In the genomic region with DNA sequence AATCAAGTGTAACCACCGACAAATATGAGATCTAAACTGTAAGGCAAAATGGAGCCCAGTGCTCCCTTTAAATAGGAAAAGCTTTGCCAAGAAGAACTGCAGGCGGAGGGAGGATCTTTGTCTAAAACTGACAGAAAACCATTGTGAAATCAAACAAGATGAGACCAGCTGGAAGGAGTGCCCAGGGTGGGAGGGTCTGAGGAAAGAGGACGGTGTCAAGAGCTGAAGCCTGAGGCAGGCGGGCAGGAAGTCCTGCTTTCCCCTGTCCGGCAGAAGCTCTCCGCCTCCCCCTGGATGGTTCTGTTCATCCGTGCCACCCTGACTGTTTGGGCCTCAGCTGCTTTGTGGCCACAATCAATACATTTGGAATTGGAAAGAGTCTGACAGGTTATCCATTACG, we compare ENCODE assay signal across 19 cellular contexts. TPM values are rescaled to one million over a fixed set of nuclear protein-coding genes. Genes with fewer than 3 reads are reported as not detected.
DNase-seq lines count a peak whose midpoint lies in the region; ATAC-seq and TF ChIP-seq lines count a peak whose summit lies in the region.
"Had no signal": no experiment of that assay in that cellular context is flagged by ENCODE, and none has a peak within 500 bp of the region (broad histone marks: within the 10 kb centered on the region; RNA-seq: fewer than 3 reads in every experiment).

No MANE protein-coding gene starts in this region.

- H3K4me3 ChIP-seq in AG10803 (ENCODE audit: low read length) (no peak overlapping the region), SJSA1 (no peak overlapping the region), smooth muscle cell (no peak overlapping the region)
- H3K4me3 ChIP-seq: BLaER1 treated with 17β-estradiol and CSF1 and Interleukin-3, amounts not matched to agents 10 nM and 100 nM had no signal

- DNase-seq in AG10803 (ENCODE audit: low read depth), result peak; percentile 52
- DNase-seq in SJSA1 (ENCODE audit: low read depth in 1 of 2, low spot score in 2 of 2), result no peak
- peak; percentile 39 for DNase-seq in fibroblast of gingiva (ENCODE audit: low read depth)
- DNase-seq in omental fat pad (ENCODE audit: low spot score), result no peak
- DNase-seq in smooth muscle cell (lab: John Stamatoyannopoulos, UW; ENCODE audit: unreplicated experiment), result no peak
- DNase-seq in activated naive CD8-positive, alpha-beta T cell treated with anti-CD3 and anti-CD28 coated beads for 36 hours, result no peak
- no peak for DNase-seq in iPS-NIHi11 (ENCODE audit: low spot score)
- no peak for DNase-seq in activated naive CD4-positive, alpha-beta T cell treated with Interleukin-2 at 50 U/mL for 16 hours
- DNase-seq: central memory CD4-positive, alpha-beta T cell; DMS 273 treated with DMSO at 0.1 percent for 48 hours; effector memory CD4-positive, alpha-beta T cell; foreskin keratinocyte; KG1; NCI-H526; occipital lobe had no signal

- H3K36me3 Mint-ChIP-seq in activated naive CD8-positive, alpha-beta T cell treated with anti-CD3 and anti-CD28 coated beads for 36 hours, result no peaks in the 10 kb centered on the region

- H3K36me3 ChIP-seq in SJSA1, result peaks cover 7% of the 10 kb centered on the region
- H3K36me3 ChIP-seq in smooth muscle cell (ENCODE audit: low read depth), result no peaks in the 10 kb centered on the region
- H3K36me3 ChIP-seq: BLaER1 treated with 17β-estradiol and CSF1 and Interleukin-3, amounts not matched to agents 10 nM and 100 nM had no signal

- ATAC-seq in omental fat pad (ENCODE audit: low FRiP score), result peak; percentile 61
- ATAC-seq: foreskin keratinocyte, HCT116, WTC11 had no signal

- peaks cover 83% of the 10 kb centered on the region for H4K20me1 ChIP-seq in smooth muscle cell (ENCODE audit: low read depth)

- H3K4me3 Mint-ChIP-seq in activated naive CD8-positive, alpha-beta T cell treated with anti-CD3 and anti-CD28 coated beads for 36 hours, result no peak overlapping the region
- H3K4me3 Mint-ChIP-seq: T-helper 1 cell treated with Interleukin-12 subunit alpha and Interleukin-12 subunit beta and Interleukin-4 antibody, amounts not matched to agents 30 μg/mL and 1 μg/mL, for 36 hours; WTC11 had no signal

- peak overlapping the region; percentile 84 for H3K27ac ChIP-seq in SJSA1
- no peak overlapping the region for H3K27ac ChIP-seq in smooth muscle cell (ENCODE audit: low read depth)
- H3K27ac ChIP-seq: BLaER1 treated with 17β-estradiol and CSF1 and Interleukin-3, amounts not matched to agents 10 nM and 100 nM; foreskin keratinocyte had no signal

- WGBS in smooth muscle cell (ENCODE audit: low lambda C conversion rate), result 79% methylated on average over 8 of the region's 8 CpGs

- no peak overlapping the region for H3K27ac Mint-ChIP-seq in activated naive CD8-positive, alpha-beta T cell treated with anti-CD3 and anti-CD28 coated beads for 36 hours
- H3K27ac Mint-ChIP-seq: T-helper 1 cell treated with Interleukin-12 subunit alpha and Interleukin-12 subunit beta and Interleukin-4 antibody, amounts not matched to agents 30 μg/mL and 1 μg/mL, for 36 hours had no signal

- peaks cover 23% of the 10 kb centered on the region for H3F3A ChIP-seq in smooth muscle cell (ENCODE audit: low read depth)

- H3K4me1 ChIP-seq in SJSA1 (replicated peaks), result peaks cover 65% of the 10 kb centered on the region
- H3K4me1 ChIP-seq in smooth muscle cell (ENCODE audit: low read depth), result peaks cover 30% of the 10 kb centered on the region

- peaks cover 2% of the 10 kb centered on the region for H3K4me1 Mint-ChIP-seq in activated naive CD8-positive, alpha-beta T cell treated with anti-CD3 and anti-CD28 coated beads for 36 hours

- TF ChIP-seq CTCF in AG10803 (conservative IDR thresholded peaks at IDR 0.05; ENCODE audit: low read length) (no peak), omental fat pad (IDR thresholded peaks at IDR 0.05) (no peak), smooth muscle cell (IDR thresholded peaks at IDR 0.05; ENCODE audit: borderline replicate concordance, insufficient read depth, poor library complexity, severe bottlenecking) (no peak)

- H3K9me3 ChIP-seq in SJSA1 (replicated peaks) (no peaks in the 10 kb centered on the region), smooth muscle cell (replicated peaks; ENCODE audit: low read depth) (no peaks in the 10 kb centered on the region)
- H3K9me3 ChIP-seq: BLaER1 treated with 17β-estradiol and CSF1 and Interleukin-3, amounts not matched to agents 10 nM and 100 nM had no signal

- H3K9me3 Mint-ChIP-seq in activated naive CD8-positive, alpha-beta T cell treated with anti-CD3 and anti-CD28 coated beads for 36 hours, result no peaks in the 10 kb centered on the region
- H3K9me3 Mint-ChIP-seq: T-helper 1 cell treated with Interleukin-12 subunit alpha and Interleukin-12 subunit beta and Interleukin-4 antibody, amounts not matched to agents 30 μg/mL and 1 μg/mL, for 36 hours; WTC11 had no signal

- H3K9ac ChIP-seq in smooth muscle cell (ENCODE audit: low read depth), result no peak overlapping the region
- H3K9ac ChIP-seq: BLaER1 treated with 17β-estradiol and CSF1 and Interleukin-3, amounts not matched to agents 10 nM and 100 nM had no signal

- H3K27me3 ChIP-seq in SJSA1 (replicated peaks) (no peaks in the 10 kb centered on the region), smooth muscle cell (ENCODE audit: low read depth) (no peaks in the 10 kb centered on the region)
- H3K27me3 ChIP-seq: BLaER1 treated with 17β-estradiol and CSF1 and Interleukin-3, amounts not matched to agents 10 nM and 100 nM; foreskin keratinocyte had no signal

- H3K27me3 Mint-ChIP-seq in activated naive CD8-positive, alpha-beta T cell treated with anti-CD3 and anti-CD28 coated beads for 36 hours, result peaks cover 10% of the 10 kb centered on the region

- H3K79me2 ChIP-seq in smooth muscle cell (ENCODE audit: low read depth), result peaks cover 93% of the 10 kb centered on the region

- H2AFZ ChIP-seq in smooth muscle cell (ENCODE audit: low read depth), result no peak overlapping the region

- no peak overlapping the region for H3K4me2 ChIP-seq in smooth muscle cell
- H3K4me2 ChIP-seq: BLaER1 treated with 17β-estradiol and CSF1 and Interleukin-3, amounts not matched to agents 10 nM and 100 nM had no signal

RNA-seq across cellular contexts. Expression of gene CDC42BPB, which starts 37.5 kb away (rescaled TPM):
- total RNA-seq in SJSA1 (2014; rRNA removed; shearing (Covaris generic)), result 53.4 and 56.5 TPM in 2 replicates
- total RNA-seq in omental fat pad, result 100 to 1,000 TPM in 3 of 4 donors, 10 to 100 TPM in 1; 63.7 to 131 (median 113) TPM
- total RNA-seq in smooth muscle cell, result 56.6 and 71.2 TPM in 2 replicates
- polyA plus RNA-seq in smooth muscle cell, result 11.3 and 14.4 TPM in 2 replicates
- total RNA-seq in activated naive CD8-positive, alpha-beta T cell treated with anti-CD3 and anti-CD28 coated beads for 36 hours, result 1 to 10 TPM; 2.0 to 2.5 TPM

Comparison
In these comparisons a context has a peak if more than half of its experiments do, and no peak if none do; other contexts are left out.
1. DNase-seq: peak in AG10803 (single experiment) and fibroblast of gingiva (single experiment); none in SJSA1 (0 of 2), omental fat pad (single experiment), smooth muscle cell (single experiment), activated naive CD8-positive, alpha-beta T cell treated with anti-CD3 and anti-CD28 coated beads for 36 hours (single experiment), iPS-NIHi11 (single experiment) and activated naive CD4-positive, alpha-beta T cell treated with Interleukin-2 at 50 U/mL for 16 hours (single experiment).
2. RNA of gene CDC42BPB, which starts 37.5 kb away (total RNA-seq): 63.7 to 131 TPM in omental fat pad, 56.6 to 71.2 TPM in smooth muscle cell and 53.4 to 56.5 TPM in SJSA1; 2.0 to 2.5 TPM in activated naive CD8-positive, alpha-beta T cell treated with anti-CD3 and anti-CD28 coated beads for 36 hours; every median in the first group is over 10 times any median in the second.